10 cellular contexts compared by ENCODE assay signal in genomic region chr6:32839356-32839755, GRCh38. TPM values are rescaled to one million over a fixed set of nuclear protein-coding genes. Genes with fewer than 3 reads are reported as not detected.
DNase-seq lines count a peak whose midpoint lies in the region; ATAC-seq and TF ChIP-seq lines count a peak whose summit lies in the region.
"Had no signal": no experiment of that assay in that cellular context is flagged by ENCODE, and none has a peak within 500 bp of the region (broad histone marks: within the 10 kb centered on the region; RNA-seq: fewer than 3 reads in every experiment).

No MANE protein-coding gene starts in this region.

- peaks cover 81% of the 10 kb centered on the region for H3K36me3 Mint-ChIP-seq in activated T-helper 2 cell treated with anti-CD3 and anti-CD28 coated beads, Interferon-gamma antibody, Interleukin-2, Interleukin-4, amounts not matched to agents 10 μg/mL and 5 μg/mL and 100 μg/mL, durations not matched to agents 14 hours and 24 hours and 36 hours (ENCODE audit: low read depth)
- H3K36me3 Mint-ChIP-seq in natural killer cell (peaks cover 29% of the 10 kb centered on the region), GM23338 (ENCODE audit: low read depth) (peaks cover 18% of the 10 kb centered on the region; the same call in 2 of the 3 replicates)

- H3K9me2 ChIP-seq in GM23338 (ENCODE audit: insufficient read depth): no peaks in the 10 kb centered on the region

- no peaks in the 10 kb centered on the region for H3K9me3 Mint-ChIP-seq in activated T-helper 2 cell treated with anti-CD3 and anti-CD28 coated beads, Interferon-gamma antibody, Interleukin-2, Interleukin-4, amounts not matched to agents 10 μg/mL and 5 μg/mL and 100 μg/mL, durations not matched to agents 14 hours and 24 hours and 36 hours
- no peaks in the 10 kb centered on the region for H3K9me3 Mint-ChIP-seq in natural killer cell
- H3K9me3 Mint-ChIP-seq in GM23338: no peaks in the 10 kb centered on the region

- intact Hi-C loops in heart right ventricle (cut with DNase I): loop anchor here in 6 of 10 donors (2.0 to 5.0 kb wide), 5 partner anchors 13 to 33 kb away; partner anchors contain the start of genes TAP1 (in 3 of the 6) and PSMB9 (in 1 of the 6)
- intact Hi-C loops in left cardiac atrium (cut with DNase I): no loop called here
- intact Hi-C loops in activated T-helper 2 cell treated with anti-CD3 and anti-CD28 coated beads, Interferon-gamma antibody, Interleukin-2, Interleukin-4, amounts not matched to agents 10 μg/mL and 5 μg/mL and 100 μg/mL, durations not matched to agents 14 hours and 24 hours and 36 hours (cut with micrococcal nuclease): loop anchor here (2.0 to 10.0 kb wide), 2 partner anchors 105 to 645 kb away; partner anchors contain the start of genes GPSM3 and PBX2
- intact Hi-C loops in natural killer cell (cut with micrococcal nuclease): no loop called here

- H3K4me3 Mint-ChIP-seq in activated T-helper 2 cell treated with anti-CD3 and anti-CD28 coated beads, Interferon-gamma antibody, Interleukin-2, Interleukin-4, amounts not matched to agents 10 μg/mL and 5 μg/mL and 100 μg/mL, durations not matched to agents 14 hours and 24 hours and 36 hours (ENCODE audit: low read depth): no peak overlapping the region
- no peak overlapping the region for H3K4me3 Mint-ChIP-seq in natural killer cell
- H3K4me3 Mint-ChIP-seq in GM23338: no peak overlapping the region; the same call in 2 of the 3 replicates

- H2AFZ ChIP-seq in GM23338: no peak overlapping the region

- H3K27ac Mint-ChIP-seq in activated T-helper 2 cell treated with anti-CD3 and anti-CD28 coated beads, Interferon-gamma antibody, Interleukin-2, Interleukin-4, amounts not matched to agents 10 μg/mL and 5 μg/mL and 100 μg/mL, durations not matched to agents 14 hours and 24 hours and 36 hours: peak overlapping the region; percentile 54
- H3K27ac Mint-ChIP-seq in natural killer cell (peak overlapping the region; percentile 96 to 100), GM23338 (no peak overlapping the region)

- H3F3A ChIP-seq in GM23338 (replicated peaks; ENCODE audit: low read depth): no peaks in the 10 kb centered on the region

- H3K79me2 ChIP-seq in GM23338 (replicated peaks; ENCODE audit: insufficient read depth): no peaks in the 10 kb centered on the region

- peaks cover 0 to 69% (median 34%) of the 10 kb centered on the region in 9 donors for H3K4me1 ChIP-seq in heart right ventricle
- peaks cover 18 to 39% (median 27%) of the 10 kb centered on the region in 4 donors for H3K4me1 ChIP-seq in upper lobe of left lung
- H3K4me1 ChIP-seq in GM23338 (ENCODE audit: insufficient read depth): peaks cover 17% of the 10 kb centered on the region; the same call in 1 of the 2 replicates
- H3K4me1 ChIP-seq: SJCRH30 had no signal

- ATAC-seq in heart right ventricle (no peak), left cardiac atrium (no peak), natural killer cell (no peak), upper lobe of left lung (ENCODE audit: low FRiP score in 2 of 2) (no peak), GM23338 (no peak)

- H3K4me1 Mint-ChIP-seq in activated T-helper 2 cell treated with anti-CD3 and anti-CD28 coated beads, Interferon-gamma antibody, Interleukin-2, Interleukin-4, amounts not matched to agents 10 μg/mL and 5 μg/mL and 100 μg/mL, durations not matched to agents 14 hours and 24 hours and 36 hours (ENCODE audit: low read depth): peaks cover 62% of the 10 kb centered on the region
- peaks cover 69 to 84% of the 10 kb centered on the region in 2 donors for H3K4me1 Mint-ChIP-seq in natural killer cell
- peaks cover 16% of the 10 kb centered on the region for H3K4me1 Mint-ChIP-seq in GM23338

- TF ChIP-seq CTCF in heart right ventricle (IDR thresholded peaks at IDR 0.05) (no peak), natural killer cell (IDR thresholded peaks at IDR 0.05) (no peak), upper lobe of left lung (IDR thresholded peaks at IDR 0.05) (no peak), GM23338 (conservative IDR thresholded peaks at IDR 0.05; ENCODE audit: low read depth in 2 of 2) (no peak)

- no peaks in the 10 kb centered on the region for H3K9me3 ChIP-seq in heart right ventricle
- H3K9me3 ChIP-seq in upper lobe of left lung: no peaks in the 10 kb centered on the region
- H3K9me3 ChIP-seq: SJCRH30 had no signal

- no peak for DNase-seq in heart right ventricle
- DNase-seq in left cardiac atrium: no peak
- DNase-seq in activated T-helper 2 cell treated with anti-CD3 and anti-CD28 coated beads, Interferon-gamma antibody, Interleukin-2, Interleukin-4, amounts not matched to agents 10 μg/mL and 5 μg/mL and 100 μg/mL, durations not matched to agents 14 hours and 24 hours and 36 hours (ENCODE audit: low spot score): no peak
- DNase-seq in natural killer cell: no peak
- no peak for DNase-seq in upper lobe of left lung
- no peak for DNase-seq in cerebellar cortex (ENCODE audit: low spot score)
- DNase-seq in 8988T: no peak
- DNase-seq in GM23338 (ENCODE audit: low spot score): no peak

- no peak for TF ChIP-seq EP300 in upper lobe of left lung (IDR thresholded peaks at IDR 0.05)

- no peaks in the 10 kb centered on the region for H3K27me3 Mint-ChIP-seq in activated T-helper 2 cell treated with anti-CD3 and anti-CD28 coated beads, Interferon-gamma antibody, Interleukin-2, Interleukin-4, amounts not matched to agents 10 μg/mL and 5 μg/mL and 100 μg/mL, durations not matched to agents 14 hours and 24 hours and 36 hours (ENCODE audit: low read depth)
- H3K27me3 Mint-ChIP-seq in natural killer cell (ENCODE audit: low read depth in 2 of 2) (no peaks in the 10 kb centered on the region), GM23338 (ENCODE audit: insufficient read depth, low read depth, poor library complexity) (peaks cover 16% of the 10 kb centered on the region)

- TF ChIP-seq POLR2A in upper lobe of left lung (IDR thresholded peaks at IDR 0.05): no peak

- H3K4me2 ChIP-seq in GM23338: no peak overlapping the region

- peak overlapping the region in 8 of 10 donors; percentile 93 to 96 (median 94) for H3K27ac ChIP-seq in heart right ventricle
- peak overlapping the region; percentile 89 to 99 (median 92) for H3K27ac ChIP-seq in upper lobe of left lung
- no peak overlapping the region for H3K27ac ChIP-seq in GM23338 (ENCODE audit: low read depth)

- H3K36me3 ChIP-seq in heart right ventricle: peaks cover 0 to 58% (median 13%) of the 10 kb centered on the region in 9 donors
- peaks cover 0 to 46% (median 21%) of the 10 kb centered on the region in 4 donors for H3K36me3 ChIP-seq in upper lobe of left lung
- H3K36me3 ChIP-seq in GM23338 (ENCODE audit: insufficient read depth): peaks cover 6% of the 10 kb centered on the region; the same call in 1 of the 2 replicates
- H3K36me3 ChIP-seq: SJCRH30 had no signal

- H3K4me3 ChIP-seq in heart right ventricle: no peak overlapping the region
- H3K4me3 ChIP-seq in upper lobe of left lung: no peak overlapping the region
- no peak overlapping the region for H3K4me3 ChIP-seq in GM23338

- H4K20me1 ChIP-seq in GM23338 (replicated peaks; ENCODE audit: insufficient read depth): no peaks in the 10 kb centered on the region

- 85 to 87% methylated on average over 15 of the region's 15 CpGs for WGBS in heart right ventricle, 2 donors
- WGBS in upper lobe of left lung, 2 donors: 89 to 90% methylated on average over 15 of the region's 15 CpGs

- H3K27me3 ChIP-seq in heart right ventricle (no peaks in the 10 kb centered on the region), upper lobe of left lung (no peaks in the 10 kb centered on the region), GM23338 (ENCODE audit: insufficient read depth) (peaks cover 15% of the 10 kb centered on the region)

RNA-seq across cellular contexts. Expression of gene TAP2, which starts 0.8 kb away (rescaled TPM):
- total RNA-seq in heart right ventricle: 10 to 100 TPM in 7 of 10 donors, 1 to 10 TPM in 3; 8.8 to 92.1 (median 13.8) TPM
- 10 to 100 TPM; 12.8 to 13.8 TPM for polyA plus RNA-seq in heart right ventricle
- total RNA-seq in left cardiac atrium: 10 to 100 TPM; 19.4 to 30.7 TPM
- 142 and 162 TPM in 2 replicates for total RNA-seq in activated T-helper 2 cell treated with anti-CD3 and anti-CD28 coated beads, Interferon-gamma antibody, Interleukin-2, Interleukin-4, amounts not matched to agents 10 μg/mL and 5 μg/mL and 100 μg/mL, durations not matched to agents 14 hours and 24 hours and 36 hours
- total RNA-seq in natural killer cell: 100 to 1,000 TPM; 162 to 221 (median 209) TPM
- total RNA-seq in upper lobe of left lung: 100 to 1,000 TPM in 2 of 6 donors, 10 to 100 TPM in 4; 17.6 to 266 (median 62.1) TPM
- 9.5 and 102 TPM in 2 replicates for total RNA-seq in GM23338 (2014; rRNA removed; shearing (Covaris generic))
- 3.4 and 4.9 TPM in 2 replicates for polyA plus RNA-seq in GM23338 (2016; fragmentation: Nextera tagmentation; extraction: Ambion mirVana)

RNA-seq across cellular contexts. Expression of gene PSMB8, which starts 4.5 kb away (rescaled TPM):
- 100 to 1,000 TPM in 1 of 10 donors, 10 to 100 TPM in 7, 1 to 10 TPM in 2; 8.5 to 127 (median 11.7) TPM for total RNA-seq in heart right ventricle
- polyA plus RNA-seq in heart right ventricle: 10 to 100 TPM; 40.2 to 42.9 TPM
- total RNA-seq in left cardiac atrium: 10 to 100 TPM; 30.2 to 33.3 TPM
- total RNA-seq in activated T-helper 2 cell treated with anti-CD3 and anti-CD28 coated beads, Interferon-gamma antibody, Interleukin-2, Interleukin-4, amounts not matched to agents 10 μg/mL and 5 μg/mL and 100 μg/mL, durations not matched to agents 14 hours and 24 hours and 36 hours: 352 and 368 TPM in 2 replicates
- 100 to 1,000 TPM; 160 to 170 (median 161) TPM for total RNA-seq in natural killer cell
- 100 to 1,000 TPM in 1 of 6 donors, 10 to 100 TPM in 5; 48.2 to 110 (median 71.7) TPM for total RNA-seq in upper lobe of left lung
- total RNA-seq in GM23338 (2014; rRNA removed; shearing (Covaris generic)): 16.5 and 20.2 TPM in 2 replicates
- 27.1 and 27.6 TPM in 2 replicates for polyA plus RNA-seq in GM23338 (2016; fragmentation: Nextera tagmentation; extraction: Ambion mirVana)

RNA-seq across cellular contexts. Expression of gene TAP1, which starts 14.1 kb away (rescaled TPM):
- total RNA-seq in heart right ventricle (100 to 1,000 TPM in 1 of 10 donors, 10 to 100 TPM in 9; 12.8 to 213 (median 15.4) TPM), left cardiac atrium (10 to 100 TPM; 16.8 to 27.5 TPM), natural killer cell (100 to 1,000 TPM; 134 to 193 (median 179) TPM), upper lobe of left lung (10 to 100 TPM; 56.9 to 87.0 (median 69.8) TPM)
- polyA plus RNA-seq in heart right ventricle (10 to 100 TPM; 35.4 to 38.3 TPM), GM23338 (2016; fragmentation: Nextera tagmentation; extraction: Ambion mirVana) (13.8 and 14.2 TPM in 2 replicates)
- 276 and 278 TPM in 2 replicates for total RNA-seq in activated T-helper 2 cell treated with anti-CD3 and anti-CD28 coated beads, Interferon-gamma antibody, Interleukin-2, Interleukin-4, amounts not matched to agents 10 μg/mL and 5 μg/mL and 100 μg/mL, durations not matched to agents 14 hours and 24 hours and 36 hours
- total RNA-seq in GM23338 (2014; rRNA removed; shearing (Covaris generic)): 16.5 and 22.0 TPM in 2 replicates

RNA-seq across cellular contexts. Expression of gene PSMB9, which starts 14.6 kb away (rescaled TPM):
- total RNA-seq in heart right ventricle (100 to 1,000 TPM in 1 of 10 donors, 10 to 100 TPM in 8, 1 to 10 TPM in 1; 10.0 to 198 (median 14.3) TPM), left cardiac atrium (10 to 100 TPM; 18.6 to 25.9 TPM), natural killer cell (100 to 1,000 TPM; 112 to 190 (median 182) TPM), upper lobe of left lung (10 to 100 TPM; 34.4 to 85.9 (median 45.5) TPM)
- polyA plus RNA-seq in heart right ventricle (10 to 100 TPM; 23.4 to 33.4 TPM), GM23338 (2016; fragmentation: Nextera tagmentation; extraction: Ambion mirVana) (5.5 and 6.2 TPM in 2 replicates)
- 262 and 265 TPM in 2 replicates for total RNA-seq in activated T-helper 2 cell treated with anti-CD3 and anti-CD28 coated beads, Interferon-gamma antibody, Interleukin-2, Interleukin-4, amounts not matched to agents 10 μg/mL and 5 μg/mL and 100 μg/mL, durations not matched to agents 14 hours and 24 hours and 36 hours
- 2.8 TPM in 1 of 2 replicates, not detected in the other for total RNA-seq in GM23338 (2014; rRNA removed; shearing (Covaris generic))
- total RNA-seq: progenitor cell of endocrine pancreas had no signal

RNA-seq across cellular contexts. Expression of gene HLA-DOB, which starts 22.6 kb away (rescaled TPM):
- total RNA-seq in heart right ventricle: 1 to 10 TPM in 1 of 10 donors, under 1 TPM in 7, not detected in 2; 0.21 to 2.1 (median 0.48) TPM
- polyA plus RNA-seq in heart right ventricle: 1 to 10 TPM in 1 of 2 donors, under 1 TPM in 1; 0.36 to 1.1 TPM
- total RNA-seq in left cardiac atrium: under 1 TPM; 0.24 to 0.27 TPM
- total RNA-seq in activated T-helper 2 cell treated with anti-CD3 and anti-CD28 coated beads, Interferon-gamma antibody, Interleukin-2, Interleukin-4, amounts not matched to agents 10 μg/mL and 5 μg/mL and 100 μg/mL, durations not matched to agents 14 hours and 24 hours and 36 hours: 3.1 and 3.6 TPM in 2 replicates
- total RNA-seq in natural killer cell: 10 to 100 TPM in 2 of 3 donors, 1 to 10 TPM in 1; 4.2 to 13.7 (median 10.4) TPM
- 10 to 100 TPM in 1 of 6 donors, 1 to 10 TPM in 5; 1.3 to 15.2 (median 3.7) TPM for total RNA-seq in upper lobe of left lung
- 0.23 TPM in 1 of 2 replicates, not detected in the other for total RNA-seq in GM23338 (2014; rRNA removed; shearing (Covaris generic))
- not detected in 2 replicates for polyA plus RNA-seq in GM23338 (2016; fragmentation: Nextera tagmentation; extraction: Ambion mirVana)
- total RNA-seq: progenitor cell of endocrine pancreas had no signal

Comparison
In these comparisons a context has a peak if more than half of its experiments do, and no peak if none do; other contexts are left out.
1. intact Hi-C loops: an anchor here in heart right ventricle (2.0 to 5.0 kb wide) and activated T-helper 2 cell treated with anti-CD3 and anti-CD28 coated beads, Interferon-gamma antibody, Interleukin-2, Interleukin-4, amounts not matched to agents 10 μg/mL and 5 μg/mL and 100 μg/mL, durations not matched to agents 14 hours and 24 hours and 36 hours (2.0 to 10.0 kb wide); none called in left cardiac atrium and natural killer cell.